Comparison of ENCODE assay signal across 8 cellular contexts in the genomic region with DNA sequence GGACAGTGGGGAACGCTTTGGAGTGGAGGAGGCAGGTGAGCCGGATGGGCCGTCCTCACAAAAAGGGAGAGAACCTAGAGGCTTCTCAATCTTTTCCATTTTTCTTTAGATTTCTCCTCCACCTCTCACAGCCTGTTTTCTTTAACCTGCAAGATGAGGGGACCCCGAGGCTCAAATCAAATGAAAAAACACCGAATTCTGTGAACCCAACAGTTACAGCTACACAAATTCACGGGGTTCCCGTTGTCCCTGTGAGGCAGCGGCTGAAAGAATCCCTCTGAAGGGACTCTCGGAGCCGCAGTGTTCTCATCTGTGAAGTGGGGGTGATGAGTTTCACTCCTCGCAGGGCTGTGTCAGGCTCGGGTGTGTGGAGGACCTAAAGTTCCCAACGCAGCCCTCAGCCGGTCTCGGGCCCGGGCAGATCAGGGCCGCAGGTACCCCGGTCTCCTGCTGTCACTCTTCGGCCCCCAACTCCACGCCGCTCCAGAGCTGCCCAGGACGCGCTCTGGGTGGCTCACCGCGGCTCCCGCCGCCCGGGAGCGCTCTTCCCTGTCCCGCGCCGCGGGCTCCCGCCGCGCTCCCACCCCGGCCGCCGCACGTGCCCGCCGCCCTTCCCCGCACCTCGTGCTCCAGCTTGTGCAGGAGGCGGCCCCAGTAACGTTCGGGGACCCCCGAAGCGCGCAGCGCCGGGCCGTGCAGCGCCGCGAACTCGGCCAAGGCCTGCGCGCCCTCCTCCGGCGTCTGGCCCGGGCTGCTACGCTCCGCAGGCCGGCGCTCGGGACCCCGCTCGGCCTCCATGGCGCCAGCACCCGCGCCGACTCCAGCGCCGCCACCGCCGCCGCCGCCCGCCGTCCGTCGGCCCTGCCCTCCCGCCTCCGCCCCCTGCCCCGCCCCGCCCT. TPM values are rescaled to one million over a fixed set of nuclear protein-coding genes. Genes with fewer than 3 reads are reported as not detected.
DNase-seq lines count a peak whose midpoint lies in the region; ATAC-seq and TF ChIP-seq lines count a peak whose summit lies in the region.

A gene (minus strand): TSS at position 863 of the 899 bp plus-strand sequence. CDS start 65 bp downstream, at position 798.

- H3K4me1 ChIP-seq in OCI-LY7 (ENCODE audit: insufficient read depth, low read length, poor library complexity, severe bottlenecking): peaks cover 20% of the 10 kb centered on the region

- intact Hi-C loops in OCI-LY7 (cut with micrococcal nuclease; ENCODE audit: unreplicated experiment): loop anchor here (1.0 kb wide), 1 partner anchor 75 kb away; no protein-coding TSS in a partner anchor

- peak; percentile 42 for ATAC-seq in HG02840 (IDR thresholded peaks at IDR 0.05; ENCODE audit: low FRiP score, unreplicated experiment)
- peak; percentile 55 for ATAC-seq in activated T-helper 17 cell treated with anti-CD3 and anti-CD28 coated beads, Interleukin-2, amount 50 U/mL, for 72 hours (replicated peaks)
- ATAC-seq in stimulated activated naive CD8-positive, alpha-beta T cell treated with anti-CD3 and anti-CD28 coated beads, Interleukin-15, Interleukin-2, amounts not matched to agents 100 U/mL and 50 U/mL, for 24 hours: peak; percentile 27

- peak within 1 kb of the TSS; percentile 88 for H3K27ac Mint-ChIP-seq in activated T-helper 17 cell treated with anti-CD3 and anti-CD28 coated beads, Interleukin-2, amount 50 U/mL, for 72 hours
- H3K27ac Mint-ChIP-seq in nephron: peak within 1 kb of the TSS; percentile 77 to 94 (median 92)

- H3K4me3 Mint-ChIP-seq in activated T-helper 17 cell treated with anti-CD3 and anti-CD28 coated beads, Interleukin-2, amount 50 U/mL, for 72 hours: peak within 1 kb of the TSS; percentile 82
- peak within 1 kb of the TSS; percentile 80 to 84 (median 83) for H3K4me3 Mint-ChIP-seq in nephron

- POLR2A ChIA-PET in OCI-LY7 (lab: Charles Lee): interaction anchor here (1.4 kb wide), 1 partner anchor 30 kb away, joined by 5 read pairs; no protein-coding TSS in a partner anchor

- H3K27ac ChIP-seq in OCI-LY7 (ENCODE audit: low read depth, low read length, poor library complexity, severe bottlenecking): peak within 1 kb of the TSS; percentile 80

- peak within 1 kb of the TSS; percentile 90 for H3K4me2 ChIP-seq in OCI-LY7 (ENCODE audit: low read length)

- H3K9me3 Mint-ChIP-seq in activated T-helper 17 cell treated with anti-CD3 and anti-CD28 coated beads, Interleukin-2, amount 50 U/mL, for 72 hours: no peaks in the 10 kb centered on the region
- peaks cover 3% of the 10 kb centered on the region for H3K9me3 Mint-ChIP-seq in nephron

- H3K9me3 ChIP-seq in OCI-LY7 (ENCODE audit: low read length): no peaks in the 10 kb centered on the region

- H3K79me2 ChIP-seq in OCI-LY7 (ENCODE audit: insufficient read depth, low read depth, low read length): peaks cover 22% of the 10 kb centered on the region; the same call in 1 of the 2 replicates

- H3K4me3 ChIP-seq in OCI-LY7 (ENCODE audit: low read depth, low read length, poor library complexity, severe bottlenecking) (peak within 1 kb of the TSS; percentile 89), fibroblast of villous mesenchyme (ENCODE audit: low read depth, low read length) (peak within 1 kb of the TSS; percentile 73)

- H3K9me2 ChIP-seq in OCI-LY7 (ENCODE audit: insufficient read depth, low read length): no peaks in the 10 kb centered on the region

- H3K4me1 Mint-ChIP-seq in activated T-helper 17 cell treated with anti-CD3 and anti-CD28 coated beads, Interleukin-2, amount 50 U/mL, for 72 hours: peaks cover 8% of the 10 kb centered on the region
- H3K4me1 Mint-ChIP-seq in nephron: peaks cover 12% of the 10 kb centered on the region

- TF ChIP-seq CTCF in OCI-LY7 (conservative IDR thresholded peaks at IDR 0.05; ENCODE audit: low read length) (no peak), fibroblast of villous mesenchyme (IDR thresholded peaks at IDR 0.05; ENCODE audit: insufficient read depth, low read depth, low read length) (no peak), nephron (IDR thresholded peaks at IDR 0.05; ENCODE audit: unreplicated experiment in 3 of 3) (no peak)

- H3K36me3 ChIP-seq in OCI-LY7 (ENCODE audit: insufficient read depth, low read length): peaks cover 26% of the 10 kb centered on the region

- DNase-seq in NCI-H1417 (lab: John Stamatoyannopoulos, UW) (peak; percentile 25 to 74 (median 59)), NCI-H1417 treated with DMSO at 0.1 percent for 48 hours (lab: John Stamatoyannopoulos, UW) (no peak), OCI-LY7 (ENCODE audit: low spot score) (peak; percentile 74), fibroblast of villous mesenchyme (ENCODE audit: low read depth) (peak; percentile 62)
- peak; percentile 65 for DNase-seq in stimulated activated naive CD8-positive, alpha-beta T cell treated with anti-CD3 and anti-CD28 coated beads, Interleukin-15, Interleukin-2, amounts not matched to agents 100 U/mL and 50 U/mL, for 24 hours

- H2AFZ ChIP-seq in OCI-LY7 (ENCODE audit: low read length): peak within 1 kb of the TSS; percentile 64

- H4K20me1 ChIP-seq in OCI-LY7 (ENCODE audit: insufficient read depth, low read length): no peaks in the 10 kb centered on the region

- BruUV-seq in OCI-LY7 (replicated peaks; lab: Mats Ljungman, UMichigan): no TSS peak

- peaks cover 14% of the 10 kb centered on the region for H3K36me3 Mint-ChIP-seq in activated T-helper 17 cell treated with anti-CD3 and anti-CD28 coated beads, Interleukin-2, amount 50 U/mL, for 72 hours (ENCODE audit: low read depth)
- peaks cover 3% of the 10 kb centered on the region for H3K36me3 Mint-ChIP-seq in nephron (ENCODE audit: low read depth)

- no peaks in the 10 kb centered on the region for H3K27me3 Mint-ChIP-seq in activated T-helper 17 cell treated with anti-CD3 and anti-CD28 coated beads, Interleukin-2, amount 50 U/mL, for 72 hours
- peaks cover 7% of the 10 kb centered on the region for H3K27me3 Mint-ChIP-seq in nephron (ENCODE audit: low read depth)

- CTCF ChIA-PET in OCI-LY7 (lab: Charles Lee; ENCODE audit: unreplicated experiment): interaction anchor here (1.8 kb wide), 1 partner anchor 40 kb away, joined by 8 read pairs; no protein-coding TSS in a partner anchor

RNA-seq across cellular contexts. Expression of the gene that starts here (rescaled TPM):
- 66.7 and 71.5 TPM in 2 replicates for total RNA-seq in OCI-LY7 (2014; rRNA removed; shearing (Covaris generic))
- total RNA-seq in OCI-LY7 (2022) (62.6 and 66.5 TPM in 2 replicates), fibroblast of villous mesenchyme (22.9 and 27.1 TPM in 2 replicates)
- total RNA-seq in activated T-helper 17 cell treated with anti-CD3 and anti-CD28 coated beads, Interleukin-2, amount 50 U/mL, for 72 hours: 10 to 100 TPM; 53.5 to 84.8 TPM
